Comparison of ENCODE assay signal across 33 cellular contexts in genomic region chr10:114295393-114295792, GRCh38. TPM values are rescaled to one million over a fixed set of nuclear protein-coding genes. Genes with fewer than 3 reads are reported as not detected.
"Had no signal": no experiment of that assay in that cellular context is flagged by ENCODE, and none has a peak within 500 bp of the region (broad histone marks: within the 10 kb centered on the region; RNA-seq: fewer than 3 reads in every experiment).

No MANE protein-coding gene starts in this region.

- H3K4me1 Mint-ChIP-seq: activated CD4-positive, alpha-beta memory T cell treated with anti-CD3 and anti-CD28 coated beads, Interleukin-2, amount 10 ng/mL, durations not matched to agents 7 days and 5 days; activated CD8-positive, alpha-beta memory T cell treated with anti-CD3 and anti-CD28 coated beads, Interleukin-2, amount 10 ng/mL, durations not matched to agents 7 days and 5 days; activated naive CD4-positive, alpha-beta T cell treated with anti-CD3 and anti-CD28 coated beads, Interleukin-2, amount 10 ng/mL, durations not matched to agents 7 days and 5 days; activated naive CD8-positive, alpha-beta T cell treated with anti-CD3 and anti-CD28 coated beads, Interleukin-2, amount 50 U/mL, for 24 hours had no signal

- H3K27me3 ChIP-seq: SJCRH30 had no signal

- H3K4me3 Mint-ChIP-seq: activated CD4-positive, alpha-beta memory T cell treated with anti-CD3 and anti-CD28 coated beads, Interleukin-2, amount 10 ng/mL, durations not matched to agents 7 days and 5 days; activated CD8-positive, alpha-beta memory T cell treated with anti-CD3 and anti-CD28 coated beads, Interleukin-2, amount 10 ng/mL, durations not matched to agents 7 days and 5 days; activated naive CD4-positive, alpha-beta T cell treated with anti-CD3 and anti-CD28 coated beads, Interleukin-2, amount 10 ng/mL, durations not matched to agents 7 days and 5 days; activated naive CD8-positive, alpha-beta T cell; activated naive CD8-positive, alpha-beta T cell treated with anti-CD3 and anti-CD28 coated beads, Interleukin-2, amount 50 U/mL, for 24 hours had no signal

- H3K27ac Mint-ChIP-seq: activated CD4-positive, alpha-beta memory T cell treated with anti-CD3 and anti-CD28 coated beads, Interleukin-2, amount 10 ng/mL, durations not matched to agents 7 days and 5 days; activated CD8-positive, alpha-beta memory T cell treated with anti-CD3 and anti-CD28 coated beads, Interleukin-2, amount 10 ng/mL, durations not matched to agents 7 days and 5 days; activated naive CD4-positive, alpha-beta T cell treated with anti-CD3 and anti-CD28 coated beads, Interleukin-2, amount 10 ng/mL, durations not matched to agents 7 days and 5 days; activated naive CD8-positive, alpha-beta T cell; activated naive CD8-positive, alpha-beta T cell treated with anti-CD3 and anti-CD28 coated beads, Interleukin-2, amount 50 U/mL, for 24 hours had no signal

- H3K27ac ChIP-seq: PC-9, SJCRH30, SK-N-MC, WERI-Rb-1 had no signal

- H3K4me3 ChIP-seq: PC-9, SJCRH30, SK-N-MC had no signal

- H3K4me1 ChIP-seq: SJCRH30 had no signal

- ATAC-seq: activated CD8-positive, alpha-beta memory T cell treated with anti-CD3 and anti-CD28 coated beads, Interleukin-2, amount 10 ng/mL, durations not matched to agents 7 days and 5 days; activated naive CD8-positive, alpha-beta T cell treated with anti-CD3 and anti-CD28 coated beads, Interleukin-2, amount 50 U/mL, for 24 hours had no signal

- H2AFZ ChIP-seq: PC-9 had no signal

- H3K36me3 ChIP-seq: SJCRH30, WERI-Rb-1 had no signal

- H3K4me2 ChIP-seq: PC-9 had no signal

- H3K27me3 Mint-ChIP-seq: activated CD4-positive, alpha-beta memory T cell treated with anti-CD3 and anti-CD28 coated beads, Interleukin-2, amount 10 ng/mL, durations not matched to agents 7 days and 5 days; activated CD8-positive, alpha-beta memory T cell treated with anti-CD3 and anti-CD28 coated beads, Interleukin-2, amount 10 ng/mL, durations not matched to agents 7 days and 5 days; activated naive CD8-positive, alpha-beta T cell; activated naive CD8-positive, alpha-beta T cell treated with anti-CD3 and anti-CD28 coated beads, Interleukin-2, amount 50 U/mL, for 24 hours had no signal

- DNase-seq: activated CD4-positive, alpha-beta memory T cell treated with anti-CD3 and anti-CD28 coated beads, Interleukin-2, amount 10 ng/mL, durations not matched to agents 7 days and 5 days; activated CD4-positive, alpha-beta T cell treated with anti-CD3 and anti-CD28 coated beads for 1 hour; activated CD4-positive, alpha-beta T cell treated with anti-CD3 and anti-CD28 coated beads for 48 hours; activated CD4-positive, CD25-positive, alpha-beta regulatory T cell; activated CD8-positive, alpha-beta memory T cell treated with anti-CD3 and anti-CD28 coated beads for 24 hours; activated CD8-positive, alpha-beta memory T cell treated with anti-CD3 and anti-CD28 coated beads, Interleukin-2, amount 10 ng/mL, durations not matched to agents 7 days and 5 days; activated CD8-positive, alpha-beta memory T cell treated with anti-CD3 and anti-CD28 coated beads, Interleukin-2, amount 50 U/mL, for 48 hours; activated effector memory CD4-positive, alpha-beta T cell treated with Interleukin-2 at 50 U/mL for 16 hours; activated naive CD4-positive, alpha-beta T cell treated with anti-CD3 and anti-CD28 coated beads, Interleukin-2, amount 10 ng/mL, durations not matched to agents 7 days and 5 days; activated naive CD8-positive, alpha-beta T cell treated with anti-CD3 and anti-CD28 coated beads, Interleukin-2, amount 50 U/mL, for 24 hours; activated T-cell treated with anti-CD3 and anti-CD28 coated beads, Interleukin-2, amount 50 U/mL, for 48 hours; amniotic stem cell; aorta; cerebellar nuclear complex; NCI-H1105 treated with DMSO at 0.1 percent for 48 hours; NCI-H1436; NCI-H1694; NCI-H1930; NCI-H2081 treated with DMSO at 0.1 percent for 48 hours; NCI-H345; NCI-H524 treated with DMSO at 0.1 percent for 48 hours; PC-9; SHP77; SJCRH30; T1000; WERI-Rb-1 had no signal

RNA-seq across cellular contexts. Expression of gene VWA2, which starts 56.3 kb away (rescaled TPM):
- total RNA-seq: activated CD4-positive, alpha-beta memory T cell treated with anti-CD3 and anti-CD28 coated beads, Interleukin-2, amount 10 ng/mL, durations not matched to agents 7 days and 5 days; activated CD8-positive, alpha-beta memory T cell treated with anti-CD3 and anti-CD28 coated beads, Interleukin-2, amount 10 ng/mL, durations not matched to agents 7 days and 5 days; cardiac septum; MCF 10A; NCI-H460; SJCRH30; T-helper 1 cell treated with Interleukin-12 subunit alpha and Interleukin-12 subunit beta and Interleukin-4 antibody, amounts not matched to agents 30 ng/mL and 1 ng/mL, for 36 hours; T-helper 2 cell treated with Interferon-gamma antibody and Interleukin-4, amounts not matched to agents 100 ng/mL and 5 ng/mL, for 36 hours had no signal
